Comparison of ENCODE assay signal across 1 cellular context in genomic region chr11:128890543-128891409, GRCh38.
TF ChIP-seq lines count a peak whose summit lies in the region.

TSS of gene KCNJ5 (plus strand) at chr11:128891356. CDS start at chr11:128911274, 19,918 bp downstream.

TF ChIP-seq in HEK293, 187 proteins besides CTCF, POLR2A, EP300 and RAD21 (continued from another document):
- TF ChIP-seq PBX3 (CRISPR knock-in tag; IDR thresholded peaks at IDR 0.05) (0 out of 2 replicates have a peak, but pooled peaks have one; percentile 60), ZNF473 (tag by site-specific recombination; IDR thresholded peaks at IDR 0.05) (no peak), ZNF324 (tag by site-specific recombination; IDR thresholded peaks at IDR 0.05) (no peak), EGR2 (tag by site-specific recombination; IDR thresholded peaks at IDR 0.05; ENCODE audit: low read depth) (peak; percentile 53; the same call in 1 of the 2 replicates), ZIC2 (tag by site-specific recombination; IDR thresholded peaks at IDR 0.05) (0 out of 2 replicates have a peak, but pooled peaks have one; percentile 26), HOXD13 (CRISPR knock-in tag; IDR thresholded peaks at IDR 0.05; ENCODE audit: borderline replicate concordance) (no peak)
